Comparison of ENCODE assay signal across 30 cellular contexts in genomic region chr17:63833026-63833740, GRCh38. TPM values are rescaled to one million over a fixed set of nuclear protein-coding genes. Genes with fewer than 3 reads are reported as not detected.
DNase-seq lines count a peak whose midpoint lies in the region; ATAC-seq, FAIRE-seq and TF ChIP-seq lines count a peak whose summit lies in the region.
"Had no signal": no experiment of that assay in that cellular context is flagged by ENCODE, and none has a peak within 500 bp of the region (broad histone marks: within the 10 kb centered on the region; RNA-seq: fewer than 3 reads in every experiment).

No MANE protein-coding gene starts in this region.

- H3K79me2 ChIP-seq in HepG2 (ENCODE audit: insufficient read depth, low read length) (peaks cover 26% of the 10 kb centered on the region), HCT116 (ENCODE audit: insufficient read depth, low read length) (peaks cover 66% of the 10 kb centered on the region)

- H3K27ac ChIP-seq in HepG2 (ENCODE audit: extremely low read length, insufficient read depth, low read length) = no peak overlapping the region
- H3K27ac ChIP-seq in right lobe of liver = no peak overlapping the region
- H3K27ac ChIP-seq in HCT116 (ENCODE audit: low read depth, low read length) = peak overlapping the region; percentile 15; the same call in 1 of the 2 replicates
- H3K27ac ChIP-seq in gastroesophageal sphincter = peak overlapping the region in 3 of 4 donors; percentile 9 to 98 (median 16)
- no peak overlapping the region for H3K27ac ChIP-seq in brain microvascular endothelial cell
- H3K27ac ChIP-seq: coronary artery, foreskin keratinocyte, neural progenitor cell, Peyer's patch, upper lobe of right lung had no signal

- H3K36me3 ChIP-seq in HepG2 (replicated peaks in 1 of 2; ENCODE audit: control insufficient read depth in 1 of 2, insufficient read depth in 2 of 2, low read length in 2 of 2) (peaks cover 62 to 87% of the 10 kb centered on the region in 2 experiments), right lobe of liver (peaks cover 6 to 78% (median 38%) of the 10 kb centered on the region in 4 donors), HCT116 (ENCODE audit: control insufficient read depth in 1 of 2, insufficient read depth in 2 of 2, low read length in 2 of 2) (peaks cover 61 to 90% of the 10 kb centered on the region in 2 experiments), gastroesophageal sphincter (peaks cover 0 to 90% of the 10 kb centered on the region in 2 donors), brain microvascular endothelial cell (replicated peaks) (peaks cover 72% of the 10 kb centered on the region)

- no peak for FAIRE-seq in HepG2 (lab: Jason Lieb, UNC)
- FAIRE-seq: bronchial epithelial cell, GM12892 had no signal

- H3K9ac ChIP-seq in HepG2 (ENCODE audit: insufficient read depth, low read depth, low read length) = no peak overlapping the region
- no peak overlapping the region for H3K9ac ChIP-seq in HCT116 (ENCODE audit: low read length)
- H3K9ac ChIP-seq: neural progenitor cell had no signal

- H3K4me2 ChIP-seq in HepG2 (ENCODE audit: low read depth, low read length) = no peak overlapping the region
- no peak overlapping the region for H3K4me2 ChIP-seq in HCT116 (ENCODE audit: low read length)
- H3K4me2 ChIP-seq: neural progenitor cell had no signal

- H4K20me1 ChIP-seq in HepG2 (ENCODE audit: insufficient read depth, low read length) (0 out of 2 replicates have a peak, but pooled peaks cover 2% of the 10 kb centered on the region), HCT116 (ENCODE audit: insufficient read depth) (no peaks in the 10 kb centered on the region)

- H3K27me3 ChIP-seq in HepG2 (ENCODE audit: control insufficient read depth in 1 of 2, insufficient read depth in 2 of 2, low read length in 2 of 2) (no peaks in the 10 kb centered on the region), right lobe of liver (no peaks in the 10 kb centered on the region), HCT116 (ENCODE audit: insufficient read depth, low read length) (no peaks in the 10 kb centered on the region), gastroesophageal sphincter (no peaks in the 10 kb centered on the region), brain microvascular endothelial cell (replicated peaks) (no peaks in the 10 kb centered on the region)
- H3K27me3 ChIP-seq: foreskin keratinocyte, neural progenitor cell, Peyer's patch, upper lobe of right lung had no signal

- TF ChIP-seq POLR2A in HepG2 (IDR thresholded peaks at IDR 0.05; ENCODE audit: insufficient read depth in 1 of 2, low read depth in 2 of 2, low read length in 2 of 2) (0 out of 4 replicates have a peak, but pooled peaks of 1 of the 2 experiments have one; percentile 14), right lobe of liver (IDR thresholded peaks at IDR 0.05) (no peak), HCT116 (IDR thresholded peaks at IDR 0.05; ENCODE audit: borderline replicate concordance, extremely low read depth, insufficient read depth, insufficient read length) (no peak), gastroesophageal sphincter (IDR thresholded peaks at IDR 0.05) (no peak)

- 94% methylated on average over 12 of the region's 14 CpGs for WGBS in HepG2 (ENCODE audit: low lambda C conversion rate)
- 86% methylated on average over 5 of the region's 14 CpGs for WGBS in right lobe of liver (ENCODE audit: insufficient coverage, low coverage, low lambda C conversion rate, missing lambda C conversion rate)
- WGBS in gastroesophageal sphincter (ENCODE audit: low coverage in 1 of 2), 2 donors = 67% methylated on average over 1 of the region's 14 CpGs; no CpG with 5 or more reads in 1 of the 2 donors

- H3K4me1 ChIP-seq in HepG2 (ENCODE audit: insufficient read depth, low read length) = peaks cover 17% of the 10 kb centered on the region
- H3K4me1 ChIP-seq in right lobe of liver = peaks cover 0 to 24% (median 8%) of the 10 kb centered on the region in 4 donors
- peaks cover 6 to 17% of the 10 kb centered on the region in 2 experiments for H3K4me1 ChIP-seq in HCT116 (ENCODE audit: control insufficient read depth in 1 of 2, insufficient read depth in 2 of 2, low read length in 2 of 2)
- peaks cover 0 to 76% (median 28%) of the 10 kb centered on the region in 3 donors for H3K4me1 ChIP-seq in gastroesophageal sphincter

- no peak for TF ChIP-seq RAD21 in HepG2 (CRISPR knock-in tag; IDR thresholded peaks at IDR 0.05)
- no peak for TF ChIP-seq RAD21 in HCT116 (IDR thresholded peaks at IDR 0.05; ENCODE audit: low read depth)

- POLR2A ChIA-PET in HepG2 (lab: Yijun Ruan, JAX) = interaction anchor here (0.9 to 5.2 kb wide), 4 partner anchors 8 to 211 kb away, joined by 3 to 30 read pairs (median 4); partner anchors contain the start of genes CCDC47, DDX42, MAP3K3 and SMARCD2
- POLR2A ChIA-PET in HCT116 (lab: Charles Lee) = no interaction called here

- CTCF ChIA-PET in HepG2 (lab: Yijun Ruan, JAX; ENCODE audit: low intra/inter-chr PET ratio, low total read pairs) = no interaction called here
- CTCF ChIA-PET in HCT116 (lab: Charles Lee) = interaction anchor here (1.9 kb wide), 1 partner anchor 15 kb away, joined by 4 read pairs; no protein-coding TSS in a partner anchor

- RAD21 ChIA-PET in HCT116 (lab: Charles Lee; ENCODE audit: low non-redundant PET in 1 of 2, low total read pairs in 2 of 2, uncharacterized antibody in 2 of 2, unreplicated experiment in 2 of 2) = no interaction called here

- intact Hi-C loops in HepG2 (cut with micrococcal nuclease; ENCODE audit: unreplicated experiment) = no loop called here
- intact Hi-C loops in right lobe of liver (cut with DNase I) = no loop called here
- intact Hi-C loops in HCT116 (cut with micrococcal nuclease) = no loop called here

- ATAC-seq in HepG2 (no peak), right lobe of liver (no peak), HCT116 (no peak), gastroesophageal sphincter (no peak)
- ATAC-seq: esophagus mucosa, foreskin keratinocyte, right cardiac atrium, upper lobe of right lung had no signal

- H3K9me2 ChIP-seq in HCT116 (ENCODE audit: insufficient read depth) = no peaks in the 10 kb centered on the region

- no peak for TF ChIP-seq CTCF in HepG2 (CRISPR knock-in tag; IDR thresholded peaks at IDR 0.05)
- no peak for TF ChIP-seq CTCF in right lobe of liver (IDR thresholded peaks at IDR 0.05)
- no peak for TF ChIP-seq CTCF in HCT116 (IDR thresholded peaks at IDR 0.05 in 2 of 3, conservative IDR thresholded peaks at IDR 0.05 in 1 of 3; ENCODE audit: borderline replicate concordance in 1 of 3, insufficient read depth in 1 of 3, low read depth in 2 of 3, low read length in 2 of 3)
- TF ChIP-seq CTCF in gastroesophageal sphincter (IDR thresholded peaks at IDR 0.05) = no peak
- TF ChIP-seq CTCF in brain microvascular endothelial cell (IDR thresholded peaks at IDR 0.05; ENCODE audit: low read depth, low read length, missing control alignments) = no peak

- BruUV-seq in HepG2 (replicated peaks; lab: Mats Ljungman, UMichigan) = no TSS peak
- TSS peak; percentile 24 for BruUV-seq in HCT116 (replicated peaks; lab: Mats Ljungman, UMichigan)

- no peak overlapping the region for H3K4me3 ChIP-seq in HepG2 (replicated peaks in 1 of 3; ENCODE audit: insufficient read depth in 1 of 3, low read depth in 2 of 3, low read length in 3 of 3)
- H3K4me3 ChIP-seq in right lobe of liver = no peak overlapping the region
- no peak overlapping the region for H3K4me3 ChIP-seq in HCT116 (replicated peaks in 1 of 2; ENCODE audit: low read depth in 1 of 2, low read length in 2 of 2)
- no peak overlapping the region for H3K4me3 ChIP-seq in gastroesophageal sphincter
- no peak overlapping the region for H3K4me3 ChIP-seq in brain microvascular endothelial cell (ENCODE audit: low read depth, low read length)
- H3K4me3 ChIP-seq: coronary artery, neural progenitor cell, Peyer's patch, upper lobe of right lung had no signal

- H2AFZ ChIP-seq in HepG2 (ENCODE audit: low read length) (no peak overlapping the region), HCT116 (ENCODE audit: low read depth, low read length, poor library complexity, severe bottlenecking) (no peak overlapping the region)
- H2AFZ ChIP-seq: neural progenitor cell had no signal

- in situ Hi-C loops in HepG2 (cut with HindIII; ENCODE audit: extremely low pct_ligation_motif_present, low pct_unique_long_range_greater_than_20kb) = no loop called here
- in situ Hi-C loops in brain microvascular endothelial cell (cut with HindIII; ENCODE audit: low pct_ligation_motif_present, low sequenced_read_pairs) = no loop called here

- TF ChIP-seq EP300 in HepG2 (IDR thresholded peaks at IDR 0.05; ENCODE audit: low read depth in 2 of 2, low read length in 2 of 2) (no peak), HepG2 (CRISPR knock-in tag; IDR thresholded peaks at IDR 0.05; ENCODE audit: borderline replicate concordance) (no peak), gastroesophageal sphincter (IDR thresholded peaks at IDR 0.05) (no peak)

- H3K9me3 ChIP-seq in HepG2 (ENCODE audit: low read length) (no peaks in the 10 kb centered on the region), right lobe of liver (no peaks in the 10 kb centered on the region), HCT116 (ENCODE audit: control insufficient read depth in 1 of 2, insufficient read depth in 1 of 2, low read depth in 1 of 2, low read length in 2 of 2) (no peaks in the 10 kb centered on the region), gastroesophageal sphincter (no peaks in the 10 kb centered on the region)
- H3K9me3 ChIP-seq: Peyer's patch, upper lobe of right lung had no signal

- DNase-seq in HepG2 (ENCODE audit: low spot score) (no peak), right lobe of liver (no peak), HCT116 (ENCODE audit: low read depth, low spot score) (no peak), activated gamma-delta T cell treated with Interleukin-2 at 50 U/mL for 16 hours (no peak), cerebellar cortex (ENCODE audit: low spot score) (no peak), brain microvascular endothelial cell (no peak)
- DNase-seq: activated B cell treated with CpG ODN at 0.5 μM for 24 hours; activated CD4-positive, alpha-beta T cell treated with anti-CD3 and anti-CD28 coated beads, Interleukin-2, amount 50 U/mL, for 4 hours; activated naive CD4-positive, alpha-beta T cell treated with Interleukin-2 at 50 U/mL for 16 hours; activated T-cell treated with anti-CD3 and anti-CD28 coated beads, Interleukin-2, amount 50 U/mL, for 1 hour; CD4-positive, CD25-positive, alpha-beta regulatory T cell; foreskin keratinocyte; NCI-H1105; NCI-H2029; NCI-H2227 treated with DMSO at 0.1 percent for 48 hours; NCI-H526 treated with DMSO at 0.1 percent for 48 hours; Peyer's patch; stimulated activated CD4-positive, alpha-beta T cell treated with anti-CD3 and anti-CD28 coated beads, Interleukin-2, amount 100 ng/mL, for 48 hours; substantia nigra; SW 1271; upper lobe of right lung had no signal

RNA-seq across cellular contexts. Expression of gene FTSJ3, which starts 5.7 kb away (rescaled TPM):
- 55.8 and 64.2 TPM in 2 replicates for total RNA-seq in HepG2 (2016; rRNA removed; fragmentation: Illumina TruSeq; extraction: Trizol)
- total RNA-seq in HepG2 (2016; cell fraction: cytosol; rRNA removed; fragmentation: Illumina TruSeq; extraction: Trizol; ENCODE audit: low read depth) = 10.7 and 13.3 TPM in 2 replicates
- total RNA-seq in HepG2 (2016; cell fraction: insoluble cytoplasmic fraction; rRNA removed; fragmentation: Illumina TruSeq; extraction: Trizol) = 51.6 and 62.8 TPM in 2 replicates
- total RNA-seq in HepG2 (2016; cell fraction: membrane; rRNA removed; fragmentation: Illumina TruSeq; extraction: Trizol) = 14.6 and 17.3 TPM in 2 replicates
- total RNA-seq in HepG2 (2016; cell fraction: nucleus; rRNA removed; fragmentation: Illumina TruSeq; extraction: Trizol) = 57.2 and 58.7 TPM in 2 replicates
- 26.0 and 33.3 TPM in 2 replicates for polyA plus RNA-seq in HepG2 (2011; rRNA removed)
- polyA plus RNA-seq in HepG2 (2011; cell fraction: cytosol; rRNA removed) = 34.7 and 35.1 TPM in 2 replicates
- polyA plus RNA-seq in HepG2 (2011; cell fraction: nucleus; rRNA removed) = 50.8 and 55.2 TPM in 2 replicates
- 29.8 and 30.3 TPM in 2 replicates for polyA plus RNA-seq in HepG2 (2012)
- polyA plus RNA-seq in HepG2 (2016; cell fraction: cytosol; fragmentation: Illumina TruSeq; extraction: Trizol; ENCODE audit: low read depth) = 4.3 and 4.9 TPM in 2 replicates
- polyA plus RNA-seq in HepG2 (2016; cell fraction: insoluble cytoplasmic fraction; fragmentation: Illumina TruSeq; extraction: Trizol; ENCODE audit: low read depth) = 43.6 and 49.4 TPM in 2 replicates
- 6.8 and 10.2 TPM in 2 replicates for polyA plus RNA-seq in HepG2 (2016; cell fraction: membrane; fragmentation: Illumina TruSeq; extraction: Trizol; ENCODE audit: low read depth)
- polyA plus RNA-seq in HepG2 (2016; cell fraction: nucleus; fragmentation: Illumina TruSeq; extraction: Trizol; ENCODE audit: insufficient read depth, low read depth) = 88.3 and 89.9 TPM in 2 replicates
- 56.8 and 112 TPM in 2 replicates for polyA minus RNA-seq in HepG2 (2011; rRNA and poly(A)+ RNA removed; ENCODE audit: low replicate concordance)
- polyA minus RNA-seq in HepG2 (2011; cell fraction: cytosol; rRNA and poly(A)+ RNA removed) = 19.9 and 23.5 TPM in 2 replicates
- polyA minus RNA-seq in HepG2 (2011; cell fraction: nucleus; rRNA and poly(A)+ RNA removed) = 74.9 and 77.7 TPM in 2 replicates
- total RNA-seq in right lobe of liver = 10 to 100 TPM; 12.9 to 25.9 (median 19.0) TPM
- total RNA-seq in HCT116 (2021; ENCODE audit: unreplicated experiment) = 70.9 TPM
- polyA plus RNA-seq in HCT116 (2012) = 35.8 and 40.6 TPM in 2 replicates
- 10 to 100 TPM; 36.3 to 53.2 (median 51.7) TPM for total RNA-seq in gastroesophageal sphincter

RNA-seq across cellular contexts. Expression of gene PSMC5, which starts 6.0 kb away (rescaled TPM):
- total RNA-seq in HepG2 (2016; rRNA removed; fragmentation: Illumina TruSeq; extraction: Trizol) = 35.3 and 81.4 TPM in 2 replicates
- 26.4 and 26.8 TPM in 2 replicates for total RNA-seq in HepG2 (2016; cell fraction: cytosol; rRNA removed; fragmentation: Illumina TruSeq; extraction: Trizol; ENCODE audit: low read depth)
- 36.7 and 82.1 TPM in 2 replicates for total RNA-seq in HepG2 (2016; cell fraction: insoluble cytoplasmic fraction; rRNA removed; fragmentation: Illumina TruSeq; extraction: Trizol)
- total RNA-seq in HepG2 (2016; cell fraction: membrane; rRNA removed; fragmentation: Illumina TruSeq; extraction: Trizol) = 47.6 and 57.8 TPM in 2 replicates
- 44.2 and 45.4 TPM in 2 replicates for total RNA-seq in HepG2 (2016; cell fraction: nucleus; rRNA removed; fragmentation: Illumina TruSeq; extraction: Trizol)
- polyA plus RNA-seq in HepG2 (2011; rRNA removed) = 109 and 128 TPM in 2 replicates
- 161 and 185 TPM in 2 replicates for polyA plus RNA-seq in HepG2 (2011; cell fraction: cytosol; rRNA removed)
- polyA plus RNA-seq in HepG2 (2011; cell fraction: nucleus; rRNA removed) = 101 and 112 TPM in 2 replicates
- polyA plus RNA-seq in HepG2 (2012) = 105 and 121 TPM in 2 replicates
- 73.3 and 91.2 TPM in 2 replicates for polyA plus RNA-seq in HepG2 (2016; cell fraction: cytosol; fragmentation: Illumina TruSeq; extraction: Trizol; ENCODE audit: low read depth)
- polyA plus RNA-seq in HepG2 (2016; cell fraction: insoluble cytoplasmic fraction; fragmentation: Illumina TruSeq; extraction: Trizol; ENCODE audit: low read depth) = 308 and 321 TPM in 2 replicates
- polyA plus RNA-seq in HepG2 (2016; cell fraction: membrane; fragmentation: Illumina TruSeq; extraction: Trizol; ENCODE audit: low read depth) = 94.9 and 101 TPM in 2 replicates
- polyA plus RNA-seq in HepG2 (2016; cell fraction: nucleus; fragmentation: Illumina TruSeq; extraction: Trizol; ENCODE audit: insufficient read depth, low read depth) = 157 and 164 TPM in 2 replicates
- polyA minus RNA-seq in HepG2 (2011; rRNA and poly(A)+ RNA removed; ENCODE audit: low replicate concordance) = 77.4 and 190 TPM in 2 replicates
- 66.7 and 67.7 TPM in 2 replicates for polyA minus RNA-seq in HepG2 (2011; cell fraction: cytosol; rRNA and poly(A)+ RNA removed)
- polyA minus RNA-seq in HepG2 (2011; cell fraction: nucleus; rRNA and poly(A)+ RNA removed) = 86.9 and 103 TPM in 2 replicates
- 10 to 100 TPM; 52.7 to 70.9 (median 66.5) TPM for total RNA-seq in right lobe of liver
- total RNA-seq in HCT116 (2021; ENCODE audit: unreplicated experiment) = 193 TPM
- polyA plus RNA-seq in HCT116 (2012) = 205 and 235 TPM in 2 replicates
- total RNA-seq in gastroesophageal sphincter = 100 to 1,000 TPM in 2 of 4 donors, 10 to 100 TPM in 2; 79.5 to 110 (median 95.7) TPM

RNA-seq across cellular contexts. Expression of gene SMARCD2, which starts 9.3 kb away (rescaled TPM):
- 139 and 150 TPM in 2 replicates for total RNA-seq in HepG2 (2016; rRNA removed; fragmentation: Illumina TruSeq; extraction: Trizol)
- total RNA-seq in HepG2 (2016; cell fraction: cytosol; rRNA removed; fragmentation: Illumina TruSeq; extraction: Trizol; ENCODE audit: low read depth) = 76.2 and 86.8 TPM in 2 replicates
- total RNA-seq in HepG2 (2016; cell fraction: insoluble cytoplasmic fraction; rRNA removed; fragmentation: Illumina TruSeq; extraction: Trizol) = 128 and 151 TPM in 2 replicates
- total RNA-seq in HepG2 (2016; cell fraction: membrane; rRNA removed; fragmentation: Illumina TruSeq; extraction: Trizol) = 149 and 160 TPM in 2 replicates
- 82.7 and 98.0 TPM in 2 replicates for total RNA-seq in HepG2 (2016; cell fraction: nucleus; rRNA removed; fragmentation: Illumina TruSeq; extraction: Trizol)
- polyA plus RNA-seq in HepG2 (2011; rRNA removed) = 122 and 128 TPM in 2 replicates
- polyA plus RNA-seq in HepG2 (2011; cell fraction: cytosol; rRNA removed) = 72.8 and 84.6 TPM in 2 replicates
- polyA plus RNA-seq in HepG2 (2011; cell fraction: nucleus; rRNA removed) = 173 and 200 TPM in 2 replicates
- 63.6 and 77.3 TPM in 2 replicates for polyA plus RNA-seq in HepG2 (2012)
- 73.5 and 77.2 TPM in 2 replicates for polyA plus RNA-seq in HepG2 (2016; cell fraction: cytosol; fragmentation: Illumina TruSeq; extraction: Trizol; ENCODE audit: low read depth)
- 117 and 129 TPM in 2 replicates for polyA plus RNA-seq in HepG2 (2016; cell fraction: insoluble cytoplasmic fraction; fragmentation: Illumina TruSeq; extraction: Trizol; ENCODE audit: low read depth)
- 114 and 124 TPM in 2 replicates for polyA plus RNA-seq in HepG2 (2016; cell fraction: membrane; fragmentation: Illumina TruSeq; extraction: Trizol; ENCODE audit: low read depth)
- polyA plus RNA-seq in HepG2 (2016; cell fraction: nucleus; fragmentation: Illumina TruSeq; extraction: Trizol; ENCODE audit: insufficient read depth, low read depth) = 136 and 143 TPM in 2 replicates
- 89.3 and 195 TPM in 2 replicates for polyA minus RNA-seq in HepG2 (2011; rRNA and poly(A)+ RNA removed; ENCODE audit: low replicate concordance)
- 47.2 and 51.1 TPM in 2 replicates for polyA minus RNA-seq in HepG2 (2011; cell fraction: cytosol; rRNA and poly(A)+ RNA removed)
- polyA minus RNA-seq in HepG2 (2011; cell fraction: nucleus; rRNA and poly(A)+ RNA removed) = 79.8 and 97.2 TPM in 2 replicates
- total RNA-seq in right lobe of liver = 10 to 100 TPM; 23.8 to 94.5 (median 59.5) TPM
- total RNA-seq in HCT116 (2021; ENCODE audit: unreplicated experiment) = 168 TPM
- 169 and 186 TPM in 2 replicates for polyA plus RNA-seq in HCT116 (2012)
- total RNA-seq in gastroesophageal sphincter = 100 to 1,000 TPM; 103 to 160 (median 141) TPM

RNA-seq across cellular contexts. Expression of gene CSH2, which starts 40.3 kb away (rescaled TPM):
- not detected in 2 replicates for total RNA-seq in HepG2 (2016; rRNA removed; fragmentation: Illumina TruSeq; extraction: Trizol)
- total RNA-seq in HepG2 (2016; cell fraction: cytosol; rRNA removed; fragmentation: Illumina TruSeq; extraction: Trizol; ENCODE audit: low read depth) = not detected in 2 replicates
- total RNA-seq in HepG2 (2016; cell fraction: insoluble cytoplasmic fraction; rRNA removed; fragmentation: Illumina TruSeq; extraction: Trizol) = not detected in 2 replicates
- total RNA-seq in HepG2 (2016; cell fraction: membrane; rRNA removed; fragmentation: Illumina TruSeq; extraction: Trizol) = not detected in 2 replicates
- not detected in 2 replicates for total RNA-seq in HepG2 (2016; cell fraction: nucleus; rRNA removed; fragmentation: Illumina TruSeq; extraction: Trizol)
- not detected in 2 replicates for polyA plus RNA-seq in HepG2 (2011; rRNA removed)
- not detected in 2 replicates for polyA plus RNA-seq in HepG2 (2011; cell fraction: cytosol; rRNA removed)
- polyA plus RNA-seq in HepG2 (2011; cell fraction: nucleus; rRNA removed) = not detected in 2 replicates
- polyA plus RNA-seq in HepG2 (2012) = not detected in 2 replicates
- polyA plus RNA-seq in HepG2 (2016; cell fraction: cytosol; fragmentation: Illumina TruSeq; extraction: Trizol; ENCODE audit: low read depth) = not detected in 2 replicates
- not detected in 2 replicates for polyA plus RNA-seq in HepG2 (2016; cell fraction: insoluble cytoplasmic fraction; fragmentation: Illumina TruSeq; extraction: Trizol; ENCODE audit: low read depth)
- polyA plus RNA-seq in HepG2 (2016; cell fraction: membrane; fragmentation: Illumina TruSeq; extraction: Trizol; ENCODE audit: low read depth) = not detected in 2 replicates
- polyA plus RNA-seq in HepG2 (2016; cell fraction: nucleus; fragmentation: Illumina TruSeq; extraction: Trizol; ENCODE audit: insufficient read depth, low read depth) = not detected in 2 replicates
- polyA minus RNA-seq in HepG2 (2011; rRNA and poly(A)+ RNA removed; ENCODE audit: low replicate concordance) = not detected in 2 replicates
- not detected in 2 replicates for polyA minus RNA-seq in HepG2 (2011; cell fraction: cytosol; rRNA and poly(A)+ RNA removed)
- polyA minus RNA-seq in HepG2 (2011; cell fraction: nucleus; rRNA and poly(A)+ RNA removed) = not detected in 2 replicates
- total RNA-seq in right lobe of liver = not detected
- total RNA-seq in HCT116 (2021; ENCODE audit: unreplicated experiment) = not detected
- 0.05 and 0.31 TPM in 2 replicates for polyA plus RNA-seq in HCT116 (2012)
- total RNA-seq in gastroesophageal sphincter = under 1 TPM in 1 of 4 donors, not detected in 3; 0.23 TPM
- total RNA-seq: activated B cell treated with CpG ODN at 0.5 μM for 24 hours, bronchial epithelial cell, esophagus mucosa, foreskin keratinocyte, H4, lung microvascular endothelial cell, Peyer's patch, right cardiac atrium, upper lobe of right lung had no signal
- polyA plus RNA-seq: CD4-positive, CD25-positive, alpha-beta regulatory T cell; foreskin keratinocyte; right cardiac atrium had no signal

RNA-seq across cellular contexts. Expression of gene GH2, which starts 48.6 kb away (rescaled TPM):
- total RNA-seq in HepG2 (2016; rRNA removed; fragmentation: Illumina TruSeq; extraction: Trizol) = not detected in 2 replicates
- total RNA-seq in HepG2 (2016; cell fraction: cytosol; rRNA removed; fragmentation: Illumina TruSeq; extraction: Trizol; ENCODE audit: low read depth) = not detected in 2 replicates
- not detected in 2 replicates for total RNA-seq in HepG2 (2016; cell fraction: insoluble cytoplasmic fraction; rRNA removed; fragmentation: Illumina TruSeq; extraction: Trizol)
- total RNA-seq in HepG2 (2016; cell fraction: membrane; rRNA removed; fragmentation: Illumina TruSeq; extraction: Trizol) = not detected in 2 replicates
- total RNA-seq in HepG2 (2016; cell fraction: nucleus; rRNA removed; fragmentation: Illumina TruSeq; extraction: Trizol) = not detected in 2 replicates
- not detected in 2 replicates for polyA plus RNA-seq in HepG2 (2011; rRNA removed)
- not detected in 2 replicates for polyA plus RNA-seq in HepG2 (2011; cell fraction: cytosol; rRNA removed)
- polyA plus RNA-seq in HepG2 (2011; cell fraction: nucleus; rRNA removed) = not detected in 2 replicates
- not detected in 2 replicates for polyA plus RNA-seq in HepG2 (2012)
- polyA plus RNA-seq in HepG2 (2016; cell fraction: cytosol; fragmentation: Illumina TruSeq; extraction: Trizol; ENCODE audit: low read depth) = not detected in 2 replicates
- polyA plus RNA-seq in HepG2 (2016; cell fraction: insoluble cytoplasmic fraction; fragmentation: Illumina TruSeq; extraction: Trizol; ENCODE audit: low read depth) = not detected in 2 replicates
- polyA plus RNA-seq in HepG2 (2016; cell fraction: membrane; fragmentation: Illumina TruSeq; extraction: Trizol; ENCODE audit: low read depth) = not detected in 2 replicates
- polyA plus RNA-seq in HepG2 (2016; cell fraction: nucleus; fragmentation: Illumina TruSeq; extraction: Trizol; ENCODE audit: insufficient read depth, low read depth) = not detected in 2 replicates
- polyA minus RNA-seq in HepG2 (2011; rRNA and poly(A)+ RNA removed; ENCODE audit: low replicate concordance) = not detected in 2 replicates
- not detected in 2 replicates for polyA minus RNA-seq in HepG2 (2011; cell fraction: cytosol; rRNA and poly(A)+ RNA removed)
- polyA minus RNA-seq in HepG2 (2011; cell fraction: nucleus; rRNA and poly(A)+ RNA removed) = not detected in 2 replicates
- not detected for total RNA-seq in right lobe of liver
- not detected for total RNA-seq in HCT116 (2021; ENCODE audit: unreplicated experiment)
- 0.06 TPM in 1 of 2 replicates, not detected in the other for polyA plus RNA-seq in HCT116 (2012)
- not detected for total RNA-seq in gastroesophageal sphincter
- total RNA-seq: activated B cell treated with CpG ODN at 0.5 μM for 24 hours; bronchial epithelial cell; CD4-positive, CD25-positive, alpha-beta regulatory T cell; esophagus mucosa; foreskin keratinocyte; H4; lung microvascular endothelial cell; Peyer's patch; right cardiac atrium; upper lobe of right lung had no signal
- polyA plus RNA-seq: CD4-positive, CD25-positive, alpha-beta regulatory T cell; foreskin keratinocyte; right cardiac atrium had no signal

Comparison
In these comparisons a context has a peak if more than half of its experiments do, and no peak if none do; other contexts are left out.
1. H3K27ac ChIP-seq: peak in HCT116 (single experiment) and gastroesophageal sphincter (3 of 4); none in HepG2 (single experiment), right lobe of liver (0 of 3) and brain microvascular endothelial cell (single experiment).
2. Of the 20 proteins assayed by ChIP-seq in both HepG2 and HCT116: peak only in HepG2: CEBPB; only in HCT116: POLR2AphosphoS5; in both: none; in neither: 17; mixed calls (peak in some experiments, not most) for 1.